In genomic region chr12:120101617-120102016, GRCh38 we compare ENCODE assay signal across 12 cellular contexts. TPM values are rescaled to one million over a fixed set of nuclear protein-coding genes. Genes with fewer than 3 reads are reported as not detected.
A peak's percentile ranks its signal among the peaks of the same experiment; 100 is the strongest.
DNase-seq lines count a peak whose midpoint lies in the region; ATAC-seq lines count a peak whose summit lies in the region.
"Had no signal": no experiment of that assay in that cellular context is flagged by ENCODE, and none has a peak within 500 bp of the region (broad histone marks: within the 10 kb centered on the region; RNA-seq: fewer than 3 reads in every experiment).

No MANE protein-coding gene starts in this region.

- intact Hi-C loops in activated CD4-positive, alpha-beta memory T cell treated with anti-CD3 and anti-CD28 coated beads for 36 hours (cut with micrococcal nuclease): no loop called here
- intact Hi-C loops in head of caudate nucleus (cut with DNase I): no loop called here

- H3K4me3 ChIP-seq in subcutaneous abdominal adipose tissue (ENCODE audit: low read depth in 1 of 5, low read length in 5 of 5): peak overlapping the region in 2 of 5 donors; percentile 2 to 14

- peaks cover 28% of the 10 kb centered on the region for H3K4me1 Mint-ChIP-seq in activated CD4-positive, alpha-beta T cell treated with anti-CD3 and anti-CD28 coated beads, Interleukin-2, amount 10 ng/mL, durations not matched to agents 7 days and 5 days
- H3K4me1 Mint-ChIP-seq in activated CD4-positive, alpha-beta memory T cell treated with anti-CD3 and anti-CD28 coated beads for 36 hours (ENCODE audit: low read depth): peaks cover 32% of the 10 kb centered on the region
- H3K4me1 Mint-ChIP-seq in immature natural killer cell: peaks cover 52 to 54% of the 10 kb centered on the region in 2 donors

- DNase-seq in activated CD4-positive, alpha-beta T cell treated with anti-CD3 and anti-CD28 coated beads, Interleukin-2, amount 10 ng/mL, durations not matched to agents 7 days and 5 days: no peak
- DNase-seq in activated CD4-positive, alpha-beta T cell treated with anti-CD3 and anti-CD28 coated beads for 48 hours: no peak
- no peak for DNase-seq in activated CD4-positive, alpha-beta memory T cell treated with anti-CD3 and anti-CD28 coated beads for 36 hours
- DNase-seq in immature natural killer cell (no peak), head of caudate nucleus (no peak)
- no peak for DNase-seq in activated CD4-positive, CD25-positive, alpha-beta regulatory T cell treated with anti-CD3 and anti-CD28 coated beads, Interleukin-2, amount 50 U/mL, for 72 hours
- DNase-seq: activated effector memory CD4-positive, alpha-beta T cell treated with anti-CD3 and anti-CD28 coated beads, Interleukin-2, amount 50 U/mL, for 16 hours; GDM1; HCEC 1CT; NCI-H1048 had no signal

- peak overlapping the region; percentile 86 for H3K27ac Mint-ChIP-seq in activated CD4-positive, alpha-beta T cell treated with anti-CD3 and anti-CD28 coated beads, Interleukin-2, amount 10 ng/mL, durations not matched to agents 7 days and 5 days
- peak overlapping the region; percentile 88 for H3K27ac Mint-ChIP-seq in activated CD4-positive, alpha-beta memory T cell treated with anti-CD3 and anti-CD28 coated beads for 36 hours
- peak overlapping the region; percentile 83 to 96 (median 88) for H3K27ac Mint-ChIP-seq in immature natural killer cell

- peaks cover 8 to 41% (median 31%) of the 10 kb centered on the region in 5 donors for H3K4me1 ChIP-seq in subcutaneous abdominal adipose tissue (ENCODE audit: control insufficient read depth in 5 of 5, insufficient read depth in 5 of 5, low read length in 5 of 5)

- peaks cover 0 to 81% (median 59%) of the 10 kb centered on the region in 5 donors for H3K36me3 ChIP-seq in subcutaneous abdominal adipose tissue (ENCODE audit: control insufficient read depth in 5 of 5, insufficient read depth in 5 of 5, low read length in 5 of 5)

- no peaks in the 10 kb centered on the region for H3K9me3 ChIP-seq in subcutaneous abdominal adipose tissue (ENCODE audit: control insufficient read depth in 5 of 5, low read length in 5 of 5)

- CTCF ChIA-PET in activated CD4-positive, alpha-beta T cell treated with anti-CD3 and anti-CD28 coated beads, Interleukin-2, amount 10 ng/mL, durations not matched to agents 7 days and 5 days (lab: Charles Lee): interaction anchor here (1.7 to 3.9 kb wide), 2 partner anchors 10 to 15 kb away, joined by 7 to 19 read pairs; no protein-coding TSS in a partner anchor
- CTCF ChIA-PET in activated CD4-positive, alpha-beta memory T cell treated with anti-CD3 and anti-CD28 coated beads for 36 hours (lab: Charles Lee): no interaction called here

- H3K27me3 Mint-ChIP-seq in activated CD4-positive, alpha-beta T cell treated with anti-CD3 and anti-CD28 coated beads, Interleukin-2, amount 10 ng/mL, durations not matched to agents 7 days and 5 days: no peaks in the 10 kb centered on the region
- H3K27me3 Mint-ChIP-seq in activated CD4-positive, alpha-beta memory T cell treated with anti-CD3 and anti-CD28 coated beads for 36 hours: no peaks in the 10 kb centered on the region
- peaks cover 0 to 9% (median 5%) of the 10 kb centered on the region in 3 donors for H3K27me3 Mint-ChIP-seq in immature natural killer cell (ENCODE audit: low read depth in 3 of 3)

- no peak overlapping the region for H3K27ac ChIP-seq in subcutaneous abdominal adipose tissue (ENCODE audit: low read depth, low read length)

- H3K4me3 Mint-ChIP-seq in activated CD4-positive, alpha-beta T cell treated with anti-CD3 and anti-CD28 coated beads, Interleukin-2, amount 10 ng/mL, durations not matched to agents 7 days and 5 days: peak overlapping the region; percentile 54
- peak overlapping the region; percentile 24 for H3K4me3 Mint-ChIP-seq in activated CD4-positive, alpha-beta memory T cell treated with anti-CD3 and anti-CD28 coated beads for 36 hours
- peak overlapping the region; percentile 74 to 92 (median 84) for H3K4me3 Mint-ChIP-seq in immature natural killer cell

- no peak for ATAC-seq in GM18520 (IDR thresholded peaks at IDR 0.05; ENCODE audit: unreplicated experiment)

- peak overlapping the region in 3 of 5 donors; percentile 42 to 66 (median 50) for H3K9ac ChIP-seq in subcutaneous abdominal adipose tissue (ENCODE audit: low read length in 5 of 5)

- no peaks in the 10 kb centered on the region for H3K27me3 ChIP-seq in subcutaneous abdominal adipose tissue (ENCODE audit: control insufficient read depth in 5 of 5, insufficient read depth in 4 of 5, low read length in 5 of 5)

- POLR2A ChIA-PET in activated CD4-positive, alpha-beta T cell treated with anti-CD3 and anti-CD28 coated beads, Interleukin-2, amount 10 ng/mL, durations not matched to agents 7 days and 5 days (lab: Charles Lee): interaction anchor here (0.6 kb wide), 1 partner anchor 115 kb away, joined by 13 read pairs; no protein-coding TSS in a partner anchor
- POLR2A ChIA-PET in activated CD4-positive, alpha-beta memory T cell treated with anti-CD3 and anti-CD28 coated beads for 36 hours (lab: Charles Lee): no interaction called here

- peaks cover 36% of the 10 kb centered on the region for H3K36me3 Mint-ChIP-seq in activated CD4-positive, alpha-beta T cell treated with anti-CD3 and anti-CD28 coated beads, Interleukin-2, amount 10 ng/mL, durations not matched to agents 7 days and 5 days (ENCODE audit: low read depth)
- peaks cover 23% of the 10 kb centered on the region for H3K36me3 Mint-ChIP-seq in activated CD4-positive, alpha-beta memory T cell treated with anti-CD3 and anti-CD28 coated beads for 36 hours
- peaks cover 0 to 33% (median 14%) of the 10 kb centered on the region in 3 donors for H3K36me3 Mint-ChIP-seq in immature natural killer cell

- no peaks in the 10 kb centered on the region for H3K9me3 Mint-ChIP-seq in activated CD4-positive, alpha-beta T cell treated with anti-CD3 and anti-CD28 coated beads, Interleukin-2, amount 10 ng/mL, durations not matched to agents 7 days and 5 days
- H3K9me3 Mint-ChIP-seq in activated CD4-positive, alpha-beta memory T cell treated with anti-CD3 and anti-CD28 coated beads for 36 hours: no peaks in the 10 kb centered on the region
- H3K9me3 Mint-ChIP-seq in immature natural killer cell: no peaks in the 10 kb centered on the region

RNA-seq across cellular contexts. Expression of gene RAB35, which starts 14.9 kb away (rescaled TPM):
- 10 to 100 TPM; 76.5 TPM for total RNA-seq in activated CD4-positive, alpha-beta T cell treated with anti-CD3 and anti-CD28 coated beads, Interleukin-2, amount 10 ng/mL, durations not matched to agents 7 days and 5 days
- 10 to 100 TPM; 62.1 to 66.4 TPM for total RNA-seq in activated CD4-positive, alpha-beta memory T cell treated with anti-CD3 and anti-CD28 coated beads for 36 hours
- polyA plus RNA-seq in immature natural killer cell: 10 to 100 TPM; 16.3 to 34.9 (median 26.3) TPM

Comparison
In these comparisons a context has a peak if more than half of its experiments do, and no peak if none do; other contexts are left out.
1. H3K4me3 Mint-ChIP-seq: peak in every context shown above with its lines; median percentile 84 in immature natural killer cell; 54 in activated CD4-positive, alpha-beta T cell treated with anti-CD3 and anti-CD28 coated beads, Interleukin-2, amount 10 ng/mL, durations not matched to agents 7 days and 5 days; 24 in activated CD4-positive, alpha-beta memory T cell treated with anti-CD3 and anti-CD28 coated beads for 36 hours.